In the genomic region with DNA sequence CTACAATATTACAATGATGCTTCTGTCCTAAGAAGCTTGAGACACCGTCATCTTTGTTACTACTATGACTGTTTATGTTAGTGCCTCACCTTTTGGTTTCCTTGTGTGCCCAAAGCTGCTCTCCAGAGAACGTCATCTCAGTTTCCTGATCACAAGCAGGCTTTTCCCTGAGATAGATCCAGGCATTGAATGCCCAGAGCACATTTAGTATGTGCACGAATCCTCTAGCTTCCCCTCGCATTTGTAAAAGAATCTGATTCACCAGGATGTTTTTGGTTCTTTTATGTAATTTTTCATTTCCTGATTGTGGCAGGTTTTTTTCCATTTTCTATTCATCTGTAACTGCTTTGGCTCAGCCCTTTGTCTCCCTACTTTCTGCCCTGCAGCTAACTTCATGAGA, we compare ENCODE assay signal across 25 cellular contexts.
A peak's percentile ranks its signal among the peaks of the same experiment; 100 is the strongest.
DNase-seq lines count a peak whose midpoint lies in the region; ATAC-seq, FAIRE-seq and TF ChIP-seq lines count a peak whose summit lies in the region.
"Had no signal": no experiment of that assay in that cellular context is flagged by ENCODE, and none has a peak within 500 bp of the region (broad histone marks: within the 10 kb centered on the region; RNA-seq: fewer than 3 reads in every experiment).

No MANE protein-coding gene starts in this region.

- FAIRE-seq in H1 (lab: Jason Lieb, UNC): no peak
- FAIRE-seq: frontal cortex, GM12891 had no signal

- no peak overlapping the region for H3K4me2 ChIP-seq in H1 (ENCODE audit: insufficient read depth in 1 of 2, low read depth in 2 of 2, low read length in 2 of 2)
- H3K4me2 ChIP-seq in neural progenitor cell: no peak overlapping the region

- peaks cover 5% of the 10 kb centered on the region for H3F3A ChIP-seq in neural progenitor cell (ENCODE audit: low read depth)

- H3K4me3 ChIP-seq in H1 (ENCODE audit: extremely low read depth in 1 of 4, insufficient read depth in 2 of 4, low read depth in 3 of 4, low read length in 4 of 4) (no peak overlapping the region), neural progenitor cell (no peak overlapping the region)
- H3K4me3 ChIP-seq: SJCRH30, stomach, tibial artery had no signal

- H3K4ac ChIP-seq in H1 (replicated peaks; ENCODE audit: insufficient read length, low read depth, low read length): peak overlapping the region; percentile 38

- no peaks in the 10 kb centered on the region for H3K36me3 ChIP-seq in H1 (ENCODE audit: control insufficient read depth in 2 of 4, insufficient read depth in 4 of 4, low read length in 3 of 4)
- H3K36me3 ChIP-seq in neural progenitor cell: no peaks in the 10 kb centered on the region

- peaks cover 3 to 12% (median 7%) of the 10 kb centered on the region in 4 experiments for H3K4me1 ChIP-seq in H1 (replicated peaks in 1 of 4; ENCODE audit: control insufficient read depth in 3 of 4, insufficient read depth in 4 of 4, low read length in 3 of 4)
- H3K4me1 ChIP-seq in neural progenitor cell: peaks cover 5% of the 10 kb centered on the region
- H3K4me1 ChIP-seq: stomach had no signal

- H2BK20ac ChIP-seq in H1 (ENCODE audit: low read length): no peak overlapping the region

- no peaks in the 10 kb centered on the region for H3K4me1 Mint-ChIP-seq in neural progenitor cell
- no peaks in the 10 kb centered on the region for H3K4me1 Mint-ChIP-seq in CD4-positive, alpha-beta T cell (ENCODE audit: low read depth)
- H3K4me1 Mint-ChIP-seq: IgD-negative memory B cell, T-cell had no signal

- H3K9ac ChIP-seq in H1 (replicated peaks in 1 of 4; ENCODE audit: extremely low read depth in 1 of 4, low read depth in 3 of 4, low read length in 3 of 4): no peak overlapping the region
- no peak overlapping the region for H3K9ac ChIP-seq in neural progenitor cell

- no peak overlapping the region for H4K5ac ChIP-seq in H1 (ENCODE audit: insufficient read length, low read depth, low read length)

- no peak for TF ChIP-seq RAD21 in H1 (IDR thresholded peaks at IDR 0.05 in 1 of 2, conservative IDR thresholded peaks at IDR 0.05 in 1 of 2; ENCODE audit: low read depth in 2 of 2, low read length in 2 of 2)

- no peak overlapping the region for H4K8ac ChIP-seq in H1 (ENCODE audit: extremely low read depth, insufficient read depth, low read length)

- no peak overlapping the region for H3K4me3 Mint-ChIP-seq in neural progenitor cell
- no peak overlapping the region for H3K4me3 Mint-ChIP-seq in CD4-positive, alpha-beta T cell
- H3K4me3 Mint-ChIP-seq: activated CD8-positive, alpha-beta memory T cell treated with anti-CD3 and anti-CD28 coated beads, Interleukin-2, amount 10 ng/mL, durations not matched to agents 7 days and 5 days; activated T-cell treated with anti-CD3 and anti-CD28 coated beads, Interleukin-2, amount 50 U/mL, for 4 hours; IgD-negative memory B cell; T-cell had no signal

- peaks cover 44% of the 10 kb centered on the region for H3K36me3 Mint-ChIP-seq in neural progenitor cell
- H3K36me3 Mint-ChIP-seq in CD4-positive, alpha-beta T cell (ENCODE audit: low read depth): peaks cover 79% of the 10 kb centered on the region

- TF ChIP-seq EP300 in H1 (IDR thresholded peaks at IDR 0.05; ENCODE audit: borderline replicate concordance in 1 of 2, low read depth in 2 of 2, low read length in 2 of 2): no peak

- TF ChIP-seq CTCF in H1 (IDR thresholded peaks at IDR 0.05; ENCODE audit: control extremely low read depth in 1 of 3, insufficient read depth in 1 of 3, low read depth in 1 of 3, low read length in 3 of 3) (no peak), neural progenitor cell (IDR thresholded peaks at IDR 0.05) (no peak)
- TF ChIP-seq CTCF in CD4-positive, alpha-beta T cell (IDR thresholded peaks at IDR 0.05): no peak

- H3K23ac ChIP-seq in H1 (ENCODE audit: insufficient read length): no peak overlapping the region

- CTCF ChIA-PET in H1 (lab: Charles Lee; ENCODE audit: partially characterized antibody): interaction anchor here (0.5 to 1.4 kb wide), 6 partner anchors 57 to 300 kb away, joined by 3 to 5 read pairs (median 4); no protein-coding TSS in a partner anchor
- CTCF ChIA-PET in CD4-positive, alpha-beta T cell (lab: Charles Lee): no interaction called here

- H3K14ac ChIP-seq in H1 (ENCODE audit: insufficient read length): no peak overlapping the region

- H3K56ac ChIP-seq in H1 (replicated peaks; ENCODE audit: insufficient read length, low read depth, low read length): no peak overlapping the region

- no peak overlapping the region for H2AK5ac ChIP-seq in H1 (ENCODE audit: low read depth, low read length)

- 0 out of 2 replicates have a peak overlapping the region, but pooled peaks have one; percentile 50 for H2BK12ac ChIP-seq in H1 (ENCODE audit: low read depth, low read length)

- H2BK120ac ChIP-seq in H1 (replicated peaks; ENCODE audit: low read depth, low read length): no peak overlapping the region

- H3K79me2 ChIP-seq in H1 (ENCODE audit: control insufficient read depth in 1 of 2, insufficient read depth in 2 of 2, low read length in 2 of 2) (no peaks in the 10 kb centered on the region), neural progenitor cell (ENCODE audit: low read depth) (no peaks in the 10 kb centered on the region)

- 91% methylated on average over 4 of the region's 4 CpGs; no CpG with 5 or more reads in 1 of the 2 experiments for WGBS in H1 (ENCODE audit: extremely low coverage in 1 of 2, insufficient coverage in 1 of 2, insufficient read length in 1 of 2, insufficient replicate concordance in 2 of 2, low coverage in 1 of 2, low lambda C conversion rate in 2 of 2, missing lambda C conversion rate in 1 of 2), 2 experiments

- no peaks in the 10 kb centered on the region for H3K27me3 Mint-ChIP-seq in neural progenitor cell (ENCODE audit: insufficient read depth, low read depth)
- H3K27me3 Mint-ChIP-seq in CD4-positive, alpha-beta T cell: no peaks in the 10 kb centered on the region
- H3K27me3 Mint-ChIP-seq: activated CD8-positive, alpha-beta memory T cell treated with anti-CD3 and anti-CD28 coated beads, Interleukin-2, amount 10 ng/mL, durations not matched to agents 7 days and 5 days; IgD-negative memory B cell; T-cell had no signal

- POLR2A ChIA-PET in H1 (lab: Charles Lee; ENCODE audit: partially characterized antibody): interaction anchor here (0.6 kb wide), 1 partner anchor 44 kb away, joined by 3 read pairs; no protein-coding TSS in a partner anchor
- POLR2A ChIA-PET in CD4-positive, alpha-beta T cell (lab: Charles Lee): no interaction called here

- in situ Hi-C loops in SK-MEL-5 (cut with HindIII; ENCODE audit: low pct_unique_long_range_greater_than_20kb, low sequenced_read_pairs): no loop called here

- no peaks in the 10 kb centered on the region for H3K23me2 ChIP-seq in H1 (ENCODE audit: low read depth, low read length)

- DNase-seq in ELF-1 (ENCODE audit: low read depth, low spot score) (peak; percentile 39), SK-MEL-5 (ENCODE audit: low read depth, low spot score) (peak; percentile 91), H1 (ENCODE audit: low read depth in 1 of 2, low spot score in 2 of 2) (no peak), neural progenitor cell (ENCODE audit: low spot score) (no peak)
- DNase-seq in CD4-positive, alpha-beta T cell: no peak
- DNase-seq: activated CD4-positive, alpha-beta T cell treated with anti-CD3 and anti-CD28 coated beads, Interleukin-2, amount 50 U/mL, for 1 hour; activated CD4-positive, CD25-positive, alpha-beta regulatory T cell; activated CD8-positive, alpha-beta memory T cell treated with anti-CD3 and anti-CD28 coated beads, Interleukin-2, amount 10 ng/mL, durations not matched to agents 7 days and 5 days; activated T-cell treated with anti-CD3 and anti-CD28 coated beads, Interleukin-2, amount 50 U/mL, for 4 hours; central memory CD4-positive, alpha-beta T cell; HCEC 1CT; hippocampal formation; left cardiac atrium; stimulated activated CD4-positive, alpha-beta T cell treated with anti-CD3 and anti-CD28 coated beads, Interleukin-4, amount 100 ng/mL, for 1 hour; stomach; T-cell; tibial artery had no signal

- H2BK5ac ChIP-seq in H1 (ENCODE audit: low read depth, low read length): no peak overlapping the region

- no peaks in the 10 kb centered on the region for H3K9me3 ChIP-seq in H1 (ENCODE audit: insufficient read depth in 2 of 2, low read depth in 1 of 2, low read length in 1 of 2)
- H3K9me3 ChIP-seq in neural progenitor cell (ENCODE audit: low read depth): no peaks in the 10 kb centered on the region
- no peaks in the 10 kb centered on the region for H3K9me3 ChIP-seq in CD4-positive, alpha-beta T cell (ENCODE audit: control insufficient read depth, low read length)
- H3K9me3 ChIP-seq: SJCRH30, stomach, tibial artery had no signal

- no peak overlapping the region for H3K27ac ChIP-seq in H1 (ENCODE audit: low read depth, low read length)
- H3K27ac ChIP-seq in neural progenitor cell: no peak overlapping the region
- no peak overlapping the region for H3K27ac ChIP-seq in CD4-positive, alpha-beta T cell (ENCODE audit: low read depth, low read length)
- H3K27ac ChIP-seq: stomach, tibial artery had no signal

- H2BK15ac ChIP-seq in H1 (ENCODE audit: low read length): no peak overlapping the region

- H3K79me1 ChIP-seq in H1 (ENCODE audit: low read depth, low read length): no peaks in the 10 kb centered on the region

- no peak for TF ChIP-seq POLR2A in H1 (IDR thresholded peaks at IDR 0.05; ENCODE audit: control extremely low read depth in 1 of 2, low read depth in 2 of 2, low read length in 2 of 2)

- peaks cover 0 to 2% of the 10 kb centered on the region in 2 experiments for H4K20me1 ChIP-seq in H1 (replicated peaks in 1 of 2; ENCODE audit: control insufficient read depth in 1 of 2, insufficient read depth in 2 of 2, low read length in 2 of 2)
- H4K20me1 ChIP-seq in neural progenitor cell (ENCODE audit: low read depth): no peaks in the 10 kb centered on the region

- H3K18ac ChIP-seq in H1 (ENCODE audit: extremely low read depth, low read length): no peak overlapping the region

- no peak for ATAC-seq in CD4-positive, alpha-beta T cell (ENCODE audit: poor library complexity)
- ATAC-seq in GM21619 (IDR thresholded peaks at IDR 0.05; ENCODE audit: unreplicated experiment): no peak
- no peak for ATAC-seq in GM21528 (IDR thresholded peaks at IDR 0.05; ENCODE audit: low FRiP score, unreplicated experiment)
- no peak for ATAC-seq in HG02970 (IDR thresholded peaks at IDR 0.05; ENCODE audit: low FRiP score, unreplicated experiment)
- ATAC-seq: activated CD8-positive, alpha-beta memory T cell treated with anti-CD3 and anti-CD28 coated beads, Interleukin-2, amount 10 ng/mL, durations not matched to agents 7 days and 5 days; activated T-cell treated with anti-CD3 and anti-CD28 coated beads, Interleukin-2, amount 50 U/mL, for 4 hours; left cardiac atrium; sciatic nerve; T-cell had no signal

- no peaks in the 10 kb centered on the region for H3K9me3 Mint-ChIP-seq in neural progenitor cell
- H3K9me3 Mint-ChIP-seq in CD4-positive, alpha-beta T cell: no peaks in the 10 kb centered on the region
- H3K9me3 Mint-ChIP-seq: activated T-cell treated with anti-CD3 and anti-CD28 coated beads, Interleukin-2, amount 50 U/mL, for 4 hours; IgD-negative memory B cell; T-cell had no signal

- peak overlapping the region; percentile 23 for H3K27ac Mint-ChIP-seq in neural progenitor cell
- no peak overlapping the region for H3K27ac Mint-ChIP-seq in CD4-positive, alpha-beta T cell
- H3K27ac Mint-ChIP-seq: activated CD8-positive, alpha-beta memory T cell treated with anti-CD3 and anti-CD28 coated beads, Interleukin-2, amount 10 ng/mL, durations not matched to agents 7 days and 5 days; IgD-negative memory B cell; T-cell had no signal

- H3K27me3 ChIP-seq in H1 (replicated peaks in 1 of 4; ENCODE audit: control insufficient read depth in 3 of 4, extremely low read depth in 1 of 4, insufficient read depth in 3 of 4, low read length in 3 of 4) (no peaks in the 10 kb centered on the region), neural progenitor cell (no peaks in the 10 kb centered on the region)
- no peaks in the 10 kb centered on the region for H3K27me3 ChIP-seq in CD4-positive, alpha-beta T cell (ENCODE audit: control insufficient read depth, insufficient read depth, low read length)
- H3K27me3 ChIP-seq: SJCRH30, stomach, tibial artery had no signal

- no peak overlapping the region for H2AFZ ChIP-seq in H1 (ENCODE audit: low read length)
- H2AFZ ChIP-seq in neural progenitor cell (replicated peaks): no peak overlapping the region

- intact Hi-C loops in CD4-positive, alpha-beta T cell (cut with DNase I, micrococcal nuclease): no loop called here

- no peak overlapping the region for H4K91ac ChIP-seq in H1 (replicated peaks; ENCODE audit: insufficient read length, low read length)

Comparison
In these comparisons a context has a peak if more than half of its experiments do, and no peak if none do; other contexts are left out.
1. DNase-seq: peak in ELF-1 (single experiment) and SK-MEL-5 (single experiment); none in H1 (0 of 2), neural progenitor cell (single experiment) and CD4-positive, alpha-beta T cell (0 of 10).